In the genomic region with DNA sequence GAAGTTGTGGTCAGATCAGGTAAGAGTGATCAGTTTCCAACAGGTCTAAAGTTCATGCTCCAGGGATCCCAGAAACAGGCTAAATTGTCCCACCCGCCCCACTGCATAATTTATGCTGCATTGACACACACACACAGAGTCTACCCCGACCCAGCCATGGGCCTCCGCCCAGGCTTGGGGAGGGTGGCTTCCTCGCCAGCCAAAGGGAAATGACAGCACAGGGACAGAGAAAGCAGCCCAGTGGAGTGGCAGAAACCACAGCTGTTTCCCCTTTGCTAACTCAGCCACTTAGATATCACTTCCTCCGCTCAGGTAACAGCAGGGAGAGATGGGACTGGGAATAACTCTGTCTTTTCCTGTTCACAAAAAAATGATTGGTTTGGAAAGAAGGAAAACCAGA, we compare ENCODE assay signal across 8 cellular contexts. TPM values are rescaled to one million over a fixed set of nuclear protein-coding genes. Genes with fewer than 3 reads are reported as not detected.
DNase-seq lines count a peak whose midpoint lies in the region; ATAC-seq and TF ChIP-seq lines count a peak whose summit lies in the region.

No MANE protein-coding gene starts in this region.

- H3K9me2 ChIP-seq in DOHH2 (replicated peaks; ENCODE audit: control insufficient read depth, low read length): no peaks in the 10 kb centered on the region

- H3K79me2 ChIP-seq in DOHH2 (ENCODE audit: control insufficient read depth, low read length): no peaks in the 10 kb centered on the region

- H3K23ac ChIP-seq in mesenchymal stem cell (ENCODE audit: low read length in 2 of 2): no peak overlapping the region

- H3K4me1 Mint-ChIP-seq in chondrocyte (ENCODE audit: low read depth): peaks cover 18% of the 10 kb centered on the region

- no peak overlapping the region for H3K18ac ChIP-seq in mesenchymal stem cell (ENCODE audit: low read depth in 1 of 2, low read length in 2 of 2)

- H3K27me3 Mint-ChIP-seq in chondrocyte (ENCODE audit: low read depth): peaks cover 8% of the 10 kb centered on the region

- H2BK12ac ChIP-seq in mesenchymal stem cell (ENCODE audit: low read length in 2 of 2): peak overlapping the region in 1 of 2 experiments; percentile 33

- H3K9ac ChIP-seq in mesenchymal stem cell (ENCODE audit: low read length): no peak overlapping the region

- H4K8ac ChIP-seq in mesenchymal stem cell (ENCODE audit: low read length): no peak overlapping the region

- no peak overlapping the region for H3K27ac Mint-ChIP-seq in chondrocyte (ENCODE audit: unreplicated experiment)

- peaks cover 3% of the 10 kb centered on the region for H3K79me1 ChIP-seq in mesenchymal stem cell (replicated peaks; ENCODE audit: low read length, poor library complexity, severe bottlenecking)

- H3K4me2 ChIP-seq in DOHH2 (ENCODE audit: low read length): peak overlapping the region; percentile 11
- no peak overlapping the region for H3K4me2 ChIP-seq in mesenchymal stem cell (ENCODE audit: low read length, poor library complexity, severe bottlenecking)

- no peaks in the 10 kb centered on the region for H3F3A ChIP-seq in DOHH2 (ENCODE audit: control insufficient read depth, insufficient read depth)

- H3K9me3 Mint-ChIP-seq in chondrocyte (ENCODE audit: low read depth): no peaks in the 10 kb centered on the region

- no peaks in the 10 kb centered on the region for H3K36me3 ChIP-seq in DOHH2 (ENCODE audit: control insufficient read depth, low read length)
- no peaks in the 10 kb centered on the region for H3K36me3 ChIP-seq in mesenchymal stem cell (ENCODE audit: control insufficient read depth in 1 of 2, insufficient read depth in 2 of 2, low read depth in 1 of 2, low read length in 2 of 2)

- H2BK5ac ChIP-seq in mesenchymal stem cell (ENCODE audit: low read depth, low read length, poor library complexity, severe bottlenecking): no peak overlapping the region

- peak overlapping the region; percentile 58 for H4K91ac ChIP-seq in mesenchymal stem cell (ENCODE audit: low read length)

- peak overlapping the region in 1 of 2 experiments; percentile 36 for H3K14ac ChIP-seq in mesenchymal stem cell (ENCODE audit: low read length in 2 of 2)

- no peak overlapping the region for H2BK120ac ChIP-seq in mesenchymal stem cell (ENCODE audit: low read depth, low read length)

- DNase-seq in activated T-helper 1 cell treated with Interleukin-2 at 50 U/mL for 16 hours (ENCODE audit: low read depth) (peak; percentile 9), mesenchymal stem cell (no peak), NCI-H2227 treated with DMSO at 0.1 percent for 48 hours (lab: John Stamatoyannopoulos, UW) (no peak), NCI-H2107 (lab: John Stamatoyannopoulos, UW) (no peak), chondrocyte (ENCODE audit: low spot score) (no peak)

- no peak overlapping the region for H3K4me3 ChIP-seq in DOHH2 (ENCODE audit: low read length)
- no peak overlapping the region for H3K4me3 ChIP-seq in mesenchymal stem cell (ENCODE audit: insufficient read depth in 1 of 2, low read depth in 1 of 2, low read length in 2 of 2)

- H3K4me3 Mint-ChIP-seq in chondrocyte (ENCODE audit: unreplicated experiment): no peak overlapping the region

- H3K36me3 Mint-ChIP-seq in chondrocyte (ENCODE audit: low read depth): no peaks in the 10 kb centered on the region

- TF ChIP-seq CTCF in DOHH2 (IDR thresholded peaks at IDR 0.05; ENCODE audit: low read depth, low read length, poor library complexity, severe bottlenecking) (no peak), chondrocyte (IDR thresholded peaks at IDR 0.05) (no peak)

- H2AFZ ChIP-seq in mesenchymal stem cell (ENCODE audit: low read depth, low read length): no peak overlapping the region

- H3K27me3 ChIP-seq in DOHH2 (ENCODE audit: control insufficient read depth, low read length): peaks cover 10% of the 10 kb centered on the region
- peaks cover 0 to 6% of the 10 kb centered on the region in 2 experiments for H3K27me3 ChIP-seq in mesenchymal stem cell (ENCODE audit: control insufficient read depth in 1 of 2, insufficient read depth in 1 of 2, low read length in 2 of 2)

- no peak overlapping the region for H2BK15ac ChIP-seq in mesenchymal stem cell (ENCODE audit: low read depth, poor library complexity, severe bottlenecking)

- peaks cover 10% of the 10 kb centered on the region for H3K4me1 ChIP-seq in DOHH2 (ENCODE audit: control insufficient read depth, low read length)
- peaks cover 16% of the 10 kb centered on the region for H3K4me1 ChIP-seq in mesenchymal stem cell (ENCODE audit: control insufficient read depth, insufficient read depth, low read depth, low read length)

- no peak overlapping the region for H3K4ac ChIP-seq in mesenchymal stem cell (ENCODE audit: low read depth in 1 of 2, low read length in 2 of 2)

- H3K9me3 ChIP-seq in DOHH2 (ENCODE audit: control insufficient read depth, insufficient read depth, low read length) (no peaks in the 10 kb centered on the region), mesenchymal stem cell (ENCODE audit: control insufficient read depth, low read length) (no peaks in the 10 kb centered on the region)

- peak; percentile 65 for ATAC-seq in HG03442 (IDR thresholded peaks at IDR 0.05; ENCODE audit: unreplicated experiment)
- no peak for ATAC-seq in GM18907 (IDR thresholded peaks at IDR 0.05; ENCODE audit: unreplicated experiment)

- no peak overlapping the region for H2AK5ac ChIP-seq in mesenchymal stem cell (ENCODE audit: low read length, severe bottlenecking)

- H3K27ac ChIP-seq in DOHH2 (ENCODE audit: low read depth, low read length) (no peak overlapping the region), mesenchymal stem cell (ENCODE audit: low read length, poor library complexity, severe bottlenecking) (no peak overlapping the region)

- WGBS in mesenchymal stem cell: 70% methylated on average over 5 of the region's 5 CpGs

- no peaks in the 10 kb centered on the region for H4K20me1 ChIP-seq in DOHH2 (ENCODE audit: control insufficient read depth, insufficient read depth, low read depth, low read length)

RNA-seq across cellular contexts. Expression of gene SH3PXD2A, which starts 9.4 kb away (rescaled TPM):
- polyA plus RNA-seq in mesenchymal stem cell (2013, experiment 1 of 2): 8.7 TPM
- 8.7 TPM for polyA plus RNA-seq in mesenchymal stem cell (2013, experiment 2 of 2)
- total RNA-seq in chondrocyte: 40.2 to 46.0 TPM (median 45.7 TPM) in 3 replicates
